Comparison of ENCODE assay signal across 9 cellular contexts in the genomic region with DNA sequence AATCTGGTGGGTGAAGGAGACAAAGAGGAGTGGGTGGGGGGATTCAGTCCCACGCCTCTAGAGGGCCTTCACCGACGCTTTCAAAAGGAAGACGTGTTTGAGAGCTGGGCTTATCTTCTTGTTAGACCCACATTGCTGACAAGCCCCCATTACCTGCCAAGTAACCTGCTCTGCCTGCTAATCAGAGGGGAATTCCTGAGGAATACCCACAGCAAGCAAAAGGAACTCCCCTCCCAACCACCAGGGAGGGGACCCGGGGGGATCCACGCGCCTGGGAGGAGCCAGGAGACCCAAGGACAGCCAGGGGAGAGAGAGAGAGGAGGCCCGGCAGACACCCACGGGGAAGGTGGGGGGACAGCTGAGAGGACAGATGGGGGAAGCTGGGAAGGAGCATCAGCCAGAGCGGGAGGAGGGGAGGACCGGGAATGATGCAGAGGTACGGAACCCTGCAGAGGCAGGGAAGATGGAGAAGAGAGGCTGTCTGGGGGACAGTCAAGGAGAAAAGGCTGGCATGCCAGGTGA. TPM values are rescaled to one million over a fixed set of nuclear protein-coding genes. Genes with fewer than 3 reads are reported as not detected.
DNase-seq lines count a peak whose midpoint lies in the region; FAIRE-seq and TF ChIP-seq lines count a peak whose summit lies in the region.
"Had no signal": no experiment of that assay in that cellular context is flagged by ENCODE, and none has a peak within 500 bp of the region (broad histone marks: within the 10 kb centered on the region; RNA-seq: fewer than 3 reads in every experiment).

No MANE protein-coding gene starts in this region.

- no peaks in the 10 kb centered on the region for H4K20me1 ChIP-seq in OCI-LY1 (ENCODE audit: insufficient read depth, low read length)

- H3K4me2 ChIP-seq in OCI-LY1 (ENCODE audit: low read length) = peak overlapping the region; percentile 80

- peaks cover 37% of the 10 kb centered on the region for H3K4me1 ChIP-seq in OCI-LY1 (ENCODE audit: insufficient read depth, low read length, severe bottlenecking)
- H3K4me1 ChIP-seq in colonic mucosa = peaks cover 8% of the 10 kb centered on the region

- no peaks in the 10 kb centered on the region for H3K79me2 ChIP-seq in OCI-LY1 (ENCODE audit: insufficient read depth, low read length)

- DNase-seq in colonic mucosa = no peak
- peak; percentile 66 for DNase-seq in occipital lobe (lab: John Stamatoyannopoulos, UW)
- no peak for DNase-seq in NCI-H2029 (lab: John Stamatoyannopoulos, UW)
- DNase-seq in NCI-H1930 (lab: John Stamatoyannopoulos, UW) = no peak
- DNase-seq in GM12891 (ENCODE audit: insufficient read length, low spot score) = no peak
- no peak for DNase-seq in cerebellar nuclear complex (lab: John Stamatoyannopoulos, UW)

- no peak overlapping the region for H2AFZ ChIP-seq in OCI-LY1 (ENCODE audit: low read length)

- TF ChIP-seq CTCF in OCI-LY1 (IDR thresholded peaks at IDR 0.05; ENCODE audit: low read length) = peak; percentile 28; the same call in 1 of the 2 replicates
- no peak for TF ChIP-seq CTCF in colonic mucosa (IDR thresholded peaks at IDR 0.05)

- H3K9me3 ChIP-seq in OCI-LY1 (ENCODE audit: low read length) (no peaks in the 10 kb centered on the region), colonic mucosa (no peaks in the 10 kb centered on the region)

- peaks cover 46% of the 10 kb centered on the region for H3K36me3 ChIP-seq in OCI-LY1 (ENCODE audit: insufficient read depth, low read length)
- peaks cover 10% of the 10 kb centered on the region for H3K36me3 ChIP-seq in colonic mucosa

- H3F3A ChIP-seq in OCI-LY1 (ENCODE audit: insufficient read depth, low read length) = no peaks in the 10 kb centered on the region

- TF ChIP-seq POLR2A in GM12891 (IDR thresholded peaks at IDR 0.05; ENCODE audit: low read depth, low read length) = no peak; the same call in 1 of the 2 replicates

- H3K27ac ChIP-seq in OCI-LY1 (ENCODE audit: low read depth, low read length, poor library complexity, severe bottlenecking) (no peak overlapping the region), colonic mucosa (no peak overlapping the region)

- FAIRE-seq in GM12891 (lab: Jason Lieb, UNC) = no peak

- intact Hi-C loops in colonic mucosa (cut with DNase I) = no loop called here

- H3K9ac ChIP-seq in OCI-LY1 (ENCODE audit: low read length) = peak overlapping the region; percentile 81
- peak overlapping the region; percentile 69 to 70 for H3K9ac ChIP-seq in colonic mucosa (ENCODE audit: low read depth in 2 of 2, low read length in 2 of 2)

- H3K9me2 ChIP-seq in OCI-LY1 (ENCODE audit: low read depth, low read length) = no peaks in the 10 kb centered on the region

- peak overlapping the region; percentile 78 for H3K4me3 ChIP-seq in GM08714 (ENCODE audit: low read length)
- H3K4me3 ChIP-seq in OCI-LY1 (ENCODE audit: low read depth, low read length, poor library complexity, severe bottlenecking) = peak overlapping the region; percentile 94
- H3K4me3 ChIP-seq in colonic mucosa = peak overlapping the region; percentile 93

- H3K27me3 ChIP-seq in OCI-LY1 (ENCODE audit: insufficient read depth, low read length) = no peaks in the 10 kb centered on the region
- H3K27me3 ChIP-seq in colonic mucosa = no peaks in the 10 kb centered on the region

TF ChIP-seq in GM12891, 5 proteins besides CTCF, POLR2A, EP300 and RAD21:
- TF ChIP-seq PAX5 (IDR thresholded peaks at IDR 0.05; ENCODE audit: insufficient read depth, low read length, severe bottlenecking) (no peak), SPI1 (IDR thresholded peaks at IDR 0.05; ENCODE audit: low read depth, low read length) (no peak), TAF1 (IDR thresholded peaks at IDR 0.05; ENCODE audit: low read depth, low read length) (no peak), POLR2AphosphoS5 (IDR thresholded peaks at IDR 0.05; ENCODE audit: low read depth, low read length) (no peak), POU2F2 (IDR thresholded peaks at IDR 0.05; ENCODE audit: low read depth, low read length) (no peak)
TF ChIP-seq in GM12891: peak in this region for 0.

RNA-seq across cellular contexts. Expression of gene MTMR4, which starts 1.0 kb away (rescaled TPM):
- total RNA-seq in colonic mucosa (10 to 100 TPM; 43.5 to 45.3 TPM), occipital lobe (119 TPM)
- polyA plus RNA-seq in GM12891 (2012; ENCODE audit: low read depth, missing spikeins) = 38.3 TPM

RNA-seq across cellular contexts. Expression of gene HSF5, which starts 25.2 kb away (rescaled TPM):
- total RNA-seq in colonic mucosa = under 1 TPM in 1 of 2 donors, not detected in 1; 0.07 TPM
- 0.16 TPM for total RNA-seq in occipital lobe
- 0.28 TPM for polyA plus RNA-seq in GM12891 (2012; ENCODE audit: low read depth, missing spikeins)
- total RNA-seq: SK-MEL-5 had no signal
